Comparison of ENCODE assay signal across 8 cellular contexts in genomic region chr7:16071246-16071857, GRCh38.
A peak's percentile ranks its signal among the peaks of the same experiment; 100 is the strongest.
DNase-seq lines count a peak whose midpoint lies in the region; ATAC-seq and TF ChIP-seq lines count a peak whose summit lies in the region.

No MANE protein-coding gene starts in this region.

- H3K4me3 ChIP-seq in fibroblast of mammary gland (ENCODE audit: control insufficient read depth, low read depth, low read length), result no peak overlapping the region

- H3K27me3 Mint-ChIP-seq in osteocyte (ENCODE audit: unreplicated experiment), result no peaks in the 10 kb centered on the region
- no peaks in the 10 kb centered on the region for H3K27me3 Mint-ChIP-seq in activated T-cell treated with anti-CD3 and anti-CD28 coated beads, Interleukin-2, amount 50 U/mL, for 4 hours (ENCODE audit: low read depth)

- ATAC-seq in GM18499 (IDR thresholded peaks at IDR 0.05; ENCODE audit: insufficient read depth, unreplicated experiment) (peak; percentile 71), HG02870 (IDR thresholded peaks at IDR 0.05; ENCODE audit: unreplicated experiment) (peak; percentile 87), SK-N-SH treated with all-trans-retinoic acid at 6 μM for 48 hours (peak; percentile 92)
- no peak for ATAC-seq in activated T-cell treated with anti-CD3 and anti-CD28 coated beads, Interleukin-2, amount 50 U/mL, for 4 hours

- H3K36me3 Mint-ChIP-seq in osteocyte (ENCODE audit: unreplicated experiment), result no peaks in the 10 kb centered on the region
- no peaks in the 10 kb centered on the region for H3K36me3 Mint-ChIP-seq in activated T-cell treated with anti-CD3 and anti-CD28 coated beads, Interleukin-2, amount 50 U/mL, for 4 hours (ENCODE audit: insufficient read depth)

- no peaks in the 10 kb centered on the region for H3K9me3 Mint-ChIP-seq in osteocyte (ENCODE audit: unreplicated experiment)
- H3K9me3 Mint-ChIP-seq in activated T-cell treated with anti-CD3 and anti-CD28 coated beads, Interleukin-2, amount 50 U/mL, for 4 hours, result no peaks in the 10 kb centered on the region

- TF ChIP-seq CTCF in AG09319 (IDR thresholded peaks at IDR 0.05; ENCODE audit: low read depth, low read length) (peak; percentile 59), fibroblast of mammary gland (conservative IDR thresholded peaks at IDR 0.05; ENCODE audit: control insufficient read depth, insufficient read depth, low read depth, low read length) (peak; percentile 73), osteocyte (IDR thresholded peaks at IDR 0.05) (peak; percentile 83)

- no peak overlapping the region for H3K4me3 Mint-ChIP-seq in osteocyte (ENCODE audit: unreplicated experiment)
- no peak overlapping the region for H3K4me3 Mint-ChIP-seq in activated T-cell treated with anti-CD3 and anti-CD28 coated beads, Interleukin-2, amount 50 U/mL, for 4 hours

- DNase-seq in AG09319 (ENCODE audit: extremely low read depth, low read depth) (peak; percentile 28), NCI-H128 (lab: John Stamatoyannopoulos, UW; ENCODE audit: unreplicated experiment) (peak; percentile 11), fibroblast of mammary gland (ENCODE audit: low read depth) (peak; percentile 73), osteocyte (ENCODE audit: extremely low spot score, unreplicated experiment) (no peak)
- DNase-seq in activated T-cell treated with anti-CD3 and anti-CD28 coated beads, Interleukin-2, amount 50 U/mL, for 4 hours, result no peak

- no peak overlapping the region for H3K27ac Mint-ChIP-seq in osteocyte (ENCODE audit: unreplicated experiment)

- H3K4me1 Mint-ChIP-seq in osteocyte (ENCODE audit: unreplicated experiment), result peaks cover 16% of the 10 kb centered on the region
- no peaks in the 10 kb centered on the region for H3K4me1 Mint-ChIP-seq in activated T-cell treated with anti-CD3 and anti-CD28 coated beads, Interleukin-2, amount 50 U/mL, for 4 hours (ENCODE audit: low read depth)

TF ChIP-seq in SK-N-SH treated with all-trans-retinoic acid at 6 μM for 48 hours, 23 proteins besides CTCF, POLR2A, EP300 and RAD21:
- TF ChIP-seq ZFP3 (CRISPR knock-in tag; IDR thresholded peaks at IDR 0.05), result no peak

Comparison
In these comparisons a context has a peak if more than half of its experiments do, and no peak if none do; other contexts are left out.
1. DNase-seq: peak in AG09319 (single experiment), NCI-H128 (single experiment) and fibroblast of mammary gland (single experiment); none in osteocyte (single experiment) and activated T-cell treated with anti-CD3 and anti-CD28 coated beads, Interleukin-2, amount 50 U/mL, for 4 hours (single experiment).
2. ATAC-seq: peak in GM18499 (single experiment), HG02870 (single experiment) and SK-N-SH treated with all-trans-retinoic acid at 6 μM for 48 hours (single experiment); none in activated T-cell treated with anti-CD3 and anti-CD28 coated beads, Interleukin-2, amount 50 U/mL, for 4 hours (0 of 2).
3. Peak in every context shown above with its lines, with median percentiles within 50 percentile points of each other: CTCF ChIP-seq.